1 cellular context compared by ENCODE assay signal in genomic region chr2:155256803-155257202, GRCh38.
TF ChIP-seq lines count a peak whose summit lies in the region.

No MANE protein-coding gene starts in this region.

TF ChIP-seq in GM23338, 12 proteins besides CTCF, POLR2A, EP300 and RAD21:
- peak; percentile 57; the same call in 1 of the 2 replicates for TF ChIP-seq ZNF462 (CRISPR knock-in tag; IDR thresholded peaks at IDR 0.05)
- no peak for TF ChIP-seq ZNF114 (CRISPR knock-in tag; IDR thresholded peaks at IDR 0.05)
